In genomic region chr3:48232734-48233133, GRCh38 we compare ENCODE assay signal across 9 cellular contexts. TPM values are rescaled to one million over a fixed set of nuclear protein-coding genes. Genes with fewer than 3 reads are reported as not detected.
DNase-seq lines count a peak whose midpoint lies in the region; ATAC-seq, FAIRE-seq and TF ChIP-seq lines count a peak whose summit lies in the region.
"Had no signal": no experiment of that assay in that cellular context is flagged by ENCODE, and none has a peak within 500 bp of the region (broad histone marks: within the 10 kb centered on the region; RNA-seq: fewer than 3 reads in every experiment).

No MANE protein-coding gene starts in this region.

- peaks cover 0 to 3% (median 0%) of the 10 kb centered on the region in 5 donors for H3K27me3 Mint-ChIP-seq in naive thymus-derived CD8-positive, alpha-beta T cell
- H3K27me3 Mint-ChIP-seq in stimulated activated memory B cell treated with anti-CD40 and anti-IgM and Interleukin-4, amounts not matched to agents 10 μg/mL and 1 μg/mL and 100 μg/mL, for 72 hours = no peaks in the 10 kb centered on the region

- FAIRE-seq in GM12891 (lab: Jason Lieb, UNC) = peak; percentile 96

- H3K4me3 ChIP-seq in epithelial cell of proximal tubule (ENCODE audit: low read depth, low read length) = peak overlapping the region; percentile 32

- DNase-seq in GM12891 (ENCODE audit: insufficient read length, low spot score) (no peak), NOMO-1 treated with dmso at 0.1 percent for 144 hours (lab: John Stamatoyannopoulos, UW; ENCODE audit: unreplicated experiment) (peak; percentile 66), epithelial cell of proximal tubule (ENCODE audit: low read depth) (no peak)
- peak; percentile 15 for DNase-seq in activated CD8-positive, alpha-beta memory T cell treated with anti-CD3 and anti-CD28 coated beads, Interleukin-2, amount 50 U/mL, for 24 hours (ENCODE audit: extremely low read depth)
- DNase-seq in naive thymus-derived CD8-positive, alpha-beta T cell = peak; percentile 28 to 78 (median 54)

- H3K36me3 Mint-ChIP-seq in naive thymus-derived CD8-positive, alpha-beta T cell = no peaks in the 10 kb centered on the region
- no peaks in the 10 kb centered on the region for H3K36me3 Mint-ChIP-seq in stimulated activated memory B cell treated with anti-CD40 and anti-IgM and Interleukin-4, amounts not matched to agents 10 μg/mL and 1 μg/mL and 100 μg/mL, for 72 hours
- H3K36me3 Mint-ChIP-seq: mesothelial cell of epicardium had no signal

- TF ChIP-seq POLR2A in GM12891 (IDR thresholded peaks at IDR 0.05; ENCODE audit: low read depth, low read length) = no peak

- H3K27ac Mint-ChIP-seq in naive thymus-derived CD8-positive, alpha-beta T cell = peak overlapping the region in 2 of 10 donors; percentile 17 to 63
- H3K27ac Mint-ChIP-seq in stimulated activated memory B cell treated with anti-CD40 and anti-IgM and Interleukin-4, amounts not matched to agents 10 μg/mL and 1 μg/mL and 100 μg/mL, for 72 hours = peak overlapping the region; percentile 57
- H3K27ac Mint-ChIP-seq: mesothelial cell of epicardium had no signal

- peak overlapping the region in 3 of 10 donors; percentile 4 to 28 (median 27) for H3K4me3 Mint-ChIP-seq in naive thymus-derived CD8-positive, alpha-beta T cell
- H3K4me3 Mint-ChIP-seq in stimulated activated memory B cell treated with anti-CD40 and anti-IgM and Interleukin-4, amounts not matched to agents 10 μg/mL and 1 μg/mL and 100 μg/mL, for 72 hours = peak overlapping the region; percentile 61
- H3K4me3 Mint-ChIP-seq: mesothelial cell of epicardium had no signal

- no peaks in the 10 kb centered on the region for H3K9me3 Mint-ChIP-seq in naive thymus-derived CD8-positive, alpha-beta T cell
- H3K9me3 Mint-ChIP-seq in stimulated activated memory B cell treated with anti-CD40 and anti-IgM and Interleukin-4, amounts not matched to agents 10 μg/mL and 1 μg/mL and 100 μg/mL, for 72 hours = no peaks in the 10 kb centered on the region

- peaks cover 5 to 16% (median 9%) of the 10 kb centered on the region in 4 donors for H3K4me1 Mint-ChIP-seq in naive thymus-derived CD8-positive, alpha-beta T cell
- H3K4me1 Mint-ChIP-seq in stimulated activated memory B cell treated with anti-CD40 and anti-IgM and Interleukin-4, amounts not matched to agents 10 μg/mL and 1 μg/mL and 100 μg/mL, for 72 hours = peaks cover 36% of the 10 kb centered on the region

- TF ChIP-seq CTCF in epithelial cell of proximal tubule (conservative IDR thresholded peaks at IDR 0.05; ENCODE audit: low read depth, low read length) = peak; percentile 68

- POLR2A ChIA-PET in naive thymus-derived CD8-positive, alpha-beta T cell (lab: Charles Lee) = interaction anchor here (0.6 kb wide), 1 partner anchor 47 kb away, joined by 6 read pairs; no protein-coding TSS in a partner anchor

- peak; percentile 74 for ATAC-seq in HG03439 (IDR thresholded peaks at IDR 0.05; ENCODE audit: unreplicated experiment)
- ATAC-seq in naive thymus-derived CD8-positive, alpha-beta T cell = peak; percentile 95 to 99
- peak; percentile 93 for ATAC-seq in stimulated activated memory B cell treated with anti-CD40 and anti-IgM and Interleukin-4, amounts not matched to agents 10 μg/mL and 1 μg/mL and 100 μg/mL, for 72 hours
- no peak for ATAC-seq in GM18870 (IDR thresholded peaks at IDR 0.05; ENCODE audit: unreplicated experiment)

TF ChIP-seq in GM12891, 5 proteins besides CTCF, POLR2A, EP300 and RAD21:
- TF ChIP-seq POLR2AphosphoS5 (IDR thresholded peaks at IDR 0.05; ENCODE audit: low read depth, low read length) = no peak

RNA-seq across cellular contexts. Expression of gene ZNF589, which starts 8.2 kb away (rescaled TPM):
- 19.0 TPM for polyA plus RNA-seq in GM12891 (2012; ENCODE audit: low read depth, missing spikeins)
- total RNA-seq in epithelial cell of proximal tubule = 3.8 and 4.6 TPM in 2 replicates
- 10 to 100 TPM; 37.6 to 39.2 TPM for total RNA-seq in naive thymus-derived CD8-positive, alpha-beta T cell
- 1 to 10 TPM; 4.7 to 9.7 (median 6.6) TPM for polyA plus RNA-seq in naive thymus-derived CD8-positive, alpha-beta T cell

RNA-seq across cellular contexts. Expression of gene CAMP, which starts 9.4 kb away (rescaled TPM):
- polyA plus RNA-seq in GM12891 (2012; ENCODE audit: low read depth, missing spikeins) = 4.6 TPM
- not detected in 2 replicates for total RNA-seq in epithelial cell of proximal tubule
- not detected for total RNA-seq in naive thymus-derived CD8-positive, alpha-beta T cell
- not detected for polyA plus RNA-seq in naive thymus-derived CD8-positive, alpha-beta T cell
- total RNA-seq: mesothelial cell of epicardium had no signal

RNA-seq across cellular contexts. Expression of gene CDC25A, which starts 44.5 kb away (rescaled TPM):
- 9.7 TPM for polyA plus RNA-seq in GM12891 (2012; ENCODE audit: low read depth, missing spikeins)
- 30.8 and 49.3 TPM in 2 replicates for total RNA-seq in epithelial cell of proximal tubule
- total RNA-seq in naive thymus-derived CD8-positive, alpha-beta T cell = not detected
- not detected for polyA plus RNA-seq in naive thymus-derived CD8-positive, alpha-beta T cell

Comparison
In these comparisons a context has a peak if more than half of its experiments do, and no peak if none do; other contexts are left out.
1. DNase-seq: peak in NOMO-1 treated with dmso at 0.1 percent for 144 hours (single experiment), activated CD8-positive, alpha-beta memory T cell treated with anti-CD3 and anti-CD28 coated beads, Interleukin-2, amount 50 U/mL, for 24 hours (single experiment) and naive thymus-derived CD8-positive, alpha-beta T cell (10 of 10); none in GM12891 (single experiment) and epithelial cell of proximal tubule (single experiment).
2. RNA of gene CDC25A, which starts 44.5 kb away (total RNA-seq): 30.8 to 49.3 TPM in epithelial cell of proximal tubule; not detected in naive thymus-derived CD8-positive, alpha-beta T cell; every median in the first group is over 10 times any median in the second.